In the genomic region with DNA sequence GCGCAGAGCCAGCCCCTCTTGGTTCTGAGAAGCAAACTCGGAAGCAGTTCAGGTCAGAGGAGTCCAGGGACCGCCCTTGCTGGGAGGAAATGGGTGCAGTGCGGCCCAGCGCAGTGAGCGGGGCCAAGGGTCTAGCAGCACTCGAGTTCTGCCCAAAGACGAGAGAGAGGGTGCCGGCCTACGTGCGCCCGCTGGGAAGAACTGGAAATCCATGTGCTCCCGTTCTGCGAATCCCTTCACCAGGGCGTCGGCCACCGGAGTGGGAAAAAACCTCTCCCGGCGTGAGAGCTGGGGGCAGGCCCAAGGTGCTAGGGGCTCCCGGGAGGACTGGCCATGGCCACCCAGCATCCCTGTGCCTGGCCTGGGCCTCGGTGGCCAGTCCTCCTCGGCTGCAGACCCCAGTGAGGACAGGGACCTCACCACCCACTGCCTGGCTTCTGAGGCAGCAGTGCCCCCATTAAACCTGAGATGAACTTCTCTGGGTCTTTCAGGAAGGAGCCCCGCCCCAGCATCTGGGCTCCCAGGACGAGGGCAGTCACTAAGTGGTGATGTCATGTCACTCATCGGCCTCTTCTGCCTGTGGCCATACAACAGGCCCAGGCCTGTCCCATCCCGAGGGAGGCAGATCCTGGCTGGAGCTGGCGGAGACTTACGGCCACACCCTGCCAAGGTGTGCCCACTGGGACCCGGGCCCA, we compare ENCODE assay signal across 1 cellular context.
TF ChIP-seq lines count a peak whose summit lies in the region.

No MANE protein-coding gene starts in this region.

TF ChIP-seq in WTC11, 78 proteins besides CTCF, POLR2A, EP300 and RAD21 (continued from another document):
- TF ChIP-seq, protein P1, sequence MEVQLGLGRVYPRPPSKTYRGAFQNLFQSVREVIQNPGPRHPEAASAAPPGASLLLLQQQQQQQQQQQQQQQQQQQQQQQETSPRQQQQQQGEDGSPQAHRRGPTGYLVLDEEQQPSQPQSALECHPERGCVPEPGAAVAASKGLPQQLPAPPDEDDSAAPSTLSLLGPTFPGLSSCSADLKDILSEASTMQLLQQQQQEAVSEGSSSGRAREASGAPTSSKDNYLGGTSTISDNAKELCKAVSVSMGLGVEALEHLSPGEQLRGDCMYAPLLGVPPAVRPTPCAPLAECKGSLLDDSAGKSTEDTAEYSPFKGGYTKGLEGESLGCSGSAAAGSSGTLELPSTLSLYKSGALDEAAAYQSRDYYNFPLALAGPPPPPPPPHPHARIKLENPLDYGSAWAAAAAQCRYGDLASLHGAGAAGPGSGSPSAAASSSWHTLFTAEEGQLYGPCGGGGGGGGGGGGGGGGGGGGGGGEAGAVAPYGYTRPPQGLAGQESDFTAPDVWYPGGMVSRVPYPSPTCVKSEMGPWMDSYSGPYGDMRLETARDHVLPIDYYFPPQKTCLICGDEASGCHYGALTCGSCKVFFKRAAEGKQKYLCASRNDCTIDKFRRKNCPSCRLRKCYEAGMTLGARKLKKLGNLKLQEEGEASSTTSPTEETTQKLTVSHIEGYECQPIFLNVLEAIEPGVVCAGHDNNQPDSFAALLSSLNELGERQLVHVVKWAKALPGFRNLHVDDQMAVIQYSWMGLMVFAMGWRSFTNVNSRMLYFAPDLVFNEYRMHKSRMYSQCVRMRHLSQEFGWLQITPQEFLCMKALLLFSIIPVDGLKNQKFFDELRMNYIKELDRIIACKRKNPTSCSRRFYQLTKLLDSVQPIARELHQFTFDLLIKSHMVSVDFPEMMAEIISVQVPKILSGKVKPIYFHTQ (CRISPR knock-in tag; IDR thresholded peaks at IDR 0.05) = no peak
- TF ChIP-seq, protein P2, sequence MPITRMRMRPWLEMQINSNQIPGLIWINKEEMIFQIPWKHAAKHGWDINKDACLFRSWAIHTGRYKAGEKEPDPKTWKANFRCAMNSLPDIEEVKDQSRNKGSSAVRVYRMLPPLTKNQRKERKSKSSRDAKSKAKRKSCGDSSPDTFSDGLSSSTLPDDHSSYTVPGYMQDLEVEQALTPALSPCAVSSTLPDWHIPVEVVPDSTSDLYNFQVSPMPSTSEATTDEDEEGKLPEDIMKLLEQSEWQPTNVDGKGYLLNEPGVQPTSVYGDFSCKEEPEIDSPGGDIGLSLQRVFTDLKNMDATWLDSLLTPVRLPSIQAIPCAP (CRISPR knock-in tag; IDR thresholded peaks at IDR 0.05) = no peak
- TF ChIP-seq, protein P3, sequence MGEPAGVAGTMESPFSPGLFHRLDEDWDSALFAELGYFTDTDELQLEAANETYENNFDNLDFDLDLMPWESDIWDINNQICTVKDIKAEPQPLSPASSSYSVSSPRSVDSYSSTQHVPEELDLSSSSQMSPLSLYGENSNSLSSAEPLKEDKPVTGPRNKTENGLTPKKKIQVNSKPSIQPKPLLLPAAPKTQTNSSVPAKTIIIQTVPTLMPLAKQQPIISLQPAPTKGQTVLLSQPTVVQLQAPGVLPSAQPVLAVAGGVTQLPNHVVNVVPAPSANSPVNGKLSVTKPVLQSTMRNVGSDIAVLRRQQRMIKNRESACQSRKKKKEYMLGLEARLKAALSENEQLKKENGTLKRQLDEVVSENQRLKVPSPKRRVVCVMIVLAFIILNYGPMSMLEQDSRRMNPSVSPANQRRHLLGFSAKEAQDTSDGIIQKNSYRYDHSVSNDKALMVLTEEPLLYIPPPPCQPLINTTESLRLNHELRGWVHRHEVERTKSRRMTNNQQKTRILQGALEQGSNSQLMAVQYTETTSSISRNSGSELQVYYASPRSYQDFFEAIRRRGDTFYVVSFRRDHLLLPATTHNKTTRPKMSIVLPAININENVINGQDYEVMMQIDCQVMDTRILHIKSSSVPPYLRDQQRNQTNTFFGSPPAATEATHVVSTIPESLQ (CRISPR knock-in tag; IDR thresholded peaks at IDR 0.05) = no peak
- TF ChIP-seq, protein P4, sequence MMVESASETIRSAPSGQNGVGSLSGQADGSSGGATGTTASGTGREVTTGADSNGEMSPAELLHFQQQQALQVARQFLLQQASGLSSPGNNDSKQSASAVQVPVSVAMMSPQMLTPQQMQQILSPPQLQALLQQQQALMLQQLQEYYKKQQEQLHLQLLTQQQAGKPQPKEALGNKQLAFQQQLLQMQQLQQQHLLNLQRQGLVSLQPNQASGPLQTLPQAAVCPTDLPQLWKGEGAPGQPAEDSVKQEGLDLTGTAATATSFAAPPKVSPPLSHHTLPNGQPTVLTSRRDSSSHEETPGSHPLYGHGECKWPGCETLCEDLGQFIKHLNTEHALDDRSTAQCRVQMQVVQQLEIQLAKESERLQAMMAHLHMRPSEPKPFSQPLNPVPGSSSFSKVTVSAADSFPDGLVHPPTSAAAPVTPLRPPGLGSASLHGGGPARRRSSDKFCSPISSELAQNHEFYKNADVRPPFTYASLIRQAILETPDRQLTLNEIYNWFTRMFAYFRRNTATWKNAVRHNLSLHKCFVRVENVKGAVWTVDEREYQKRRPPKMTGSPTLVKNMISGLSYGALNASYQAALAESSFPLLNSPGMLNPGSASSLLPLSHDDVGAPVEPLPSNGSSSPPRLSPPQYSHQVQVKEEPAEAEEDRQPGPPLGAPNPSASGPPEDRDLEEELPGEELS (CRISPR knock-in tag; IDR thresholded peaks at IDR 0.05) = no peak
- TF ChIP-seq, protein P5, sequence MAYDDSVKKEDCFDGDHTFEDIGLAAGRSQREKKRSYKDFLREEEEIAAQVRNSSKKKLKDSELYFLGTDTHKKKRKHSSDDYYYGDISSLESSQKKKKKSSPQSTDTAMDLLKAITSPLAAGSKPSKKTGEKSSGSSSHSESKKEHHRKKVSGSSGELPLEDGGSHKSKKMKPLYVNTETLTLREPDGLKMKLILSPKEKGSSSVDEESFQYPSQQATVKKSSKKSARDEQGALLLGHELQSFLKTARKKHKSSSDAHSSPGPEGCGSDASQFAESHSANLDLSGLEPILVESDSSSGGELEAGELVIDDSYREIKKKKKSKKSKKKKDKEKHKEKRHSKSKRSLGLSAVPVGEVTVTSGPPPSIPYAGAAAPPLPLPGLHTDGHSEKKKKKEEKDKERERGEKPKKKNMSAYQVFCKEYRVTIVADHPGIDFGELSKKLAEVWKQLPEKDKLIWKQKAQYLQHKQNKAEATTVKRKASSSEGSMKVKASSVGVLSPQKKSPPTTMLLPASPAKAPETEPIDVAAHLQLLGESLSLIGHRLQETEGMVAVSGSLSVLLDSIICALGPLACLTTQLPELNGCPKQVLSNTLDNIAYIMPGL (CRISPR knock-in tag; IDR thresholded peaks at IDR 0.05) = no peak
